10 cellular contexts compared by ENCODE assay signal in genomic region chr3:72338082-72338941, GRCh38.
A peak's percentile ranks its signal among the peaks of the same experiment; 100 is the strongest.
DNase-seq lines count a peak whose midpoint lies in the region; ATAC-seq lines count a peak whose summit lies in the region.
"Had no signal": no experiment of that assay in that cellular context is flagged by ENCODE, and none has a peak within 500 bp of the region (broad histone marks: within the 10 kb centered on the region; RNA-seq: fewer than 3 reads in every experiment).

No MANE protein-coding gene starts in this region.

- no peaks in the 10 kb centered on the region for H3K36me3 Mint-ChIP-seq in stimulated activated naive B cell treated with anti-CD40 and anti-IgM and Interleukin-4, amounts not matched to agents 10 μg/mL and 1 μg/mL and 100 μg/mL, for 72 hours

- no peak overlapping the region for H3K27ac Mint-ChIP-seq in stimulated activated naive B cell treated with anti-CD40 and anti-IgM and Interleukin-4, amounts not matched to agents 10 μg/mL and 1 μg/mL and 100 μg/mL, for 72 hours
- H3K27ac Mint-ChIP-seq: dendritic cell treated with granulocyte-macrophage colony-stimulating factor and Interleukin-4, amounts not matched to agents 40 ng/mL and 50 ng/mL, for 4 days had no signal

- H3K27me3 Mint-ChIP-seq in stimulated activated naive B cell treated with anti-CD40 and anti-IgM and Interleukin-4, amounts not matched to agents 10 μg/mL and 1 μg/mL and 100 μg/mL, for 72 hours = peaks cover 0 to 6% of the 10 kb centered on the region in 2 donors

- peaks cover 6 to 14% of the 10 kb centered on the region in 2 donors for H3K4me1 Mint-ChIP-seq in stimulated activated naive B cell treated with anti-CD40 and anti-IgM and Interleukin-4, amounts not matched to agents 10 μg/mL and 1 μg/mL and 100 μg/mL, for 72 hours

- H3K9me3 Mint-ChIP-seq in stimulated activated naive B cell treated with anti-CD40 and anti-IgM and Interleukin-4, amounts not matched to agents 10 μg/mL and 1 μg/mL and 100 μg/mL, for 72 hours = no peaks in the 10 kb centered on the region
- H3K9me3 Mint-ChIP-seq: dendritic cell treated with granulocyte-macrophage colony-stimulating factor and Interleukin-4, amounts not matched to agents 40 ng/mL and 50 ng/mL, for 4 days had no signal

- H3K4me3 Mint-ChIP-seq in stimulated activated naive B cell treated with anti-CD40 and anti-IgM and Interleukin-4, amounts not matched to agents 10 μg/mL and 1 μg/mL and 100 μg/mL, for 72 hours = no peak overlapping the region
- H3K4me3 Mint-ChIP-seq: dendritic cell treated with granulocyte-macrophage colony-stimulating factor and Interleukin-4, amounts not matched to agents 40 ng/mL and 50 ng/mL, for 4 days had no signal

- peak; percentile 38 to 46 for ATAC-seq in stimulated activated naive B cell treated with anti-CD40 and anti-IgM and Interleukin-4, amounts not matched to agents 10 μg/mL and 1 μg/mL and 100 μg/mL, for 72 hours (replicated peaks)
- ATAC-seq in HG02885 (IDR thresholded peaks at IDR 0.05; ENCODE audit: poor library complexity, unreplicated experiment) = no peak
- no peak for ATAC-seq in HG02870 (IDR thresholded peaks at IDR 0.05; ENCODE audit: unreplicated experiment)

- DNase-seq in activated T-cell treated with anti-CD3 and anti-CD28 coated beads for 24 hours (ENCODE audit: low read depth) = peak; percentile 61
- DNase-seq in activated T-cell treated with anti-CD3 and anti-CD28 coated beads, Interleukin-2, amount 50 U/mL, for 1 hour = no peak
- peak; percentile 28 for DNase-seq in activated T-cell treated with anti-CD3 and anti-CD28 coated beads for 4 hours
- DNase-seq in mesenteric fat pad (ENCODE audit: low spot score) = peak; percentile 76
- DNase-seq in stimulated activated naive B cell treated with anti-CD40 and anti-IgM and Interleukin-4, amounts not matched to agents 10 μg/mL and 1 μg/mL and 100 μg/mL, for 72 hours = no peak
- no peak for DNase-seq in DMS79 treated with DMSO at 0.1 percent for 48 hours (lab: John Stamatoyannopoulos, UW)
- DNase-seq: BE2C had no signal

Comparison
In these comparisons a context has a peak if more than half of its experiments do, and no peak if none do; other contexts are left out.
1. DNase-seq: peak in activated T-cell treated with anti-CD3 and anti-CD28 coated beads for 24 hours (single experiment), activated T-cell treated with anti-CD3 and anti-CD28 coated beads for 4 hours (single experiment) and mesenteric fat pad (single experiment); none in activated T-cell treated with anti-CD3 and anti-CD28 coated beads, Interleukin-2, amount 50 U/mL, for 1 hour (single experiment), stimulated activated naive B cell treated with anti-CD40 and anti-IgM and Interleukin-4, amounts not matched to agents 10 μg/mL and 1 μg/mL and 100 μg/mL, for 72 hours (single experiment) and DMS79 treated with DMSO at 0.1 percent for 48 hours (single experiment).
2. ATAC-seq: peak in stimulated activated naive B cell treated with anti-CD40 and anti-IgM and Interleukin-4, amounts not matched to agents 10 μg/mL and 1 μg/mL and 100 μg/mL, for 72 hours (2 of 2); none in HG02885 (single experiment) and HG02870 (single experiment).